14 cellular contexts compared by ENCODE assay signal in the genomic region with DNA sequence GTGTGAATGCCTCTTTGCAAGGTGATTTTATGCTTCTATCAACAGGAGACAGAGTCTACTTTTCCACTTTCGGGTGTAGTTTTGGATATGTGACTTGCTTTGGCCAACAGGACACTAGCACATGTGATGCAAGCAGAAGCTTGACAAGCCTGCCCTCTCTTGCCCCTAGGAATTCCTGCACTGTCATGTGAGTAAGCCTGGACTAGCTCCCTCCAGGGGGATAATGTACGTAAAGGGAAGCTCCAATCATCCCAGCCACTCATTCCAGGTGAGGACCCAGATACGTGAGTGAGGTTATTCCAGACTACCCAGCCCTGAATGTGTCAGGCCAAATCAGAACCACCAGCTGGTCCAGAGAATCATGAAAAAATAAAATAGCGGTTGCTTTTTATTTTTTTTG. TPM values are rescaled to one million over a fixed set of nuclear protein-coding genes. Genes with fewer than 3 reads are reported as not detected.
A peak's percentile ranks its signal among the peaks of the same experiment; 100 is the strongest.
DNase-seq lines count a peak whose midpoint lies in the region; ATAC-seq and TF ChIP-seq lines count a peak whose summit lies in the region.
"Had no signal": no experiment of that assay in that cellular context is flagged by ENCODE, and none has a peak within 500 bp of the region (broad histone marks: within the 10 kb centered on the region; RNA-seq: fewer than 3 reads in every experiment).

No MANE protein-coding gene starts in this region.

- no peak overlapping the region for H3K18ac ChIP-seq in IMR-90 (ENCODE audit: low read depth, low read length)

- intact Hi-C loops in IMR-90 (cut with micrococcal nuclease) = no loop called here

- POLR2A ChIA-PET in IMR-90 (lab: Charles Lee; ENCODE audit: unreplicated experiment) = no interaction called here
- POLR2A ChIA-PET in activated CD4-positive, alpha-beta T cell treated with anti-CD3 and anti-CD28 coated beads, Interleukin-2, amount 10 ng/mL, durations not matched to agents 7 days and 5 days (lab: Charles Lee) = no interaction called here

- no peak overlapping the region for H2AK5ac ChIP-seq in IMR-90 (ENCODE audit: low read depth, low read length)

- no peak overlapping the region for H3K14ac ChIP-seq in IMR-90 (replicated peaks; ENCODE audit: low read depth, low read length)

- 0 out of 2 replicates have a peak, but pooled peaks have one; percentile 12 for TF ChIP-seq CTCF in IMR-90 (conservative IDR thresholded peaks at IDR 0.05; ENCODE audit: low read depth, low read length)
- TF ChIP-seq CTCF in epithelial cell of esophagus (IDR thresholded peaks at IDR 0.05; ENCODE audit: insufficient read depth, low read depth, low read length, missing control alignments) = peak; percentile 9
- TF ChIP-seq CTCF in neural progenitor cell (IDR thresholded peaks at IDR 0.05) = peak; percentile 21
- no peak for TF ChIP-seq CTCF in suprapubic skin (IDR thresholded peaks at IDR 0.05)

- no peak overlapping the region for H3K4me3 Mint-ChIP-seq in neural progenitor cell
- H3K4me3 Mint-ChIP-seq in activated CD4-positive, alpha-beta T cell treated with anti-CD3 and anti-CD28 coated beads, Interleukin-2, amount 10 ng/mL, durations not matched to agents 7 days and 5 days = no peak overlapping the region
- H3K4me3 Mint-ChIP-seq: brain, CD14-positive monocyte, HFFc6 had no signal

- peak; percentile 62 for ATAC-seq in IMR-90 (ENCODE audit: low read depth)
- ATAC-seq: lower lobe of right lung had no signal

- H4K91ac ChIP-seq in IMR-90 (ENCODE audit: insufficient read depth, low read depth, low read length) = no peak overlapping the region

- no peak overlapping the region for H4K5ac ChIP-seq in IMR-90 (ENCODE audit: low read depth, low read length)

- no peak overlapping the region for H3K56ac ChIP-seq in IMR-90 (ENCODE audit: extremely low read depth, insufficient read depth, low read length)

- TF ChIP-seq RAD21 in IMR-90 (IDR thresholded peaks at IDR 0.05; ENCODE audit: low read length) = no peak

- BruUV-seq in IMR-90 (replicated peaks; lab: Mats Ljungman, UMichigan) = no TSS peak

- H3K4me3 ChIP-seq in IMR-90 (ENCODE audit: insufficient read depth, low read depth, low read length) (no peak overlapping the region), epithelial cell of esophagus (ENCODE audit: low read length) (no peak overlapping the region), neural progenitor cell (no peak overlapping the region), suprapubic skin (no peak overlapping the region)
- H3K4me3 ChIP-seq: lower lobe of right lung, thyroid gland had no signal

- H3K79me1 ChIP-seq in IMR-90 (ENCODE audit: low read depth in 1 of 2, low read length in 2 of 2) = no peaks in the 10 kb centered on the region

- no peak overlapping the region for H3K27ac ChIP-seq in IMR-90 (ENCODE audit: insufficient read depth, low read length)
- H3K27ac ChIP-seq in neural progenitor cell = no peak overlapping the region
- H3K27ac ChIP-seq in suprapubic skin = no peak overlapping the region
- H3K27ac ChIP-seq: lower lobe of right lung, thyroid gland had no signal

- dilution Hi-C loops in IMR-90 (cut with HindIII; ENCODE audit: low sequenced_read_pairs, unreplicated experiment) = no loop called here

- no peak for TF ChIP-seq EP300 in suprapubic skin (IDR thresholded peaks at IDR 0.05)

- H3K27me3 ChIP-seq in IMR-90 (ENCODE audit: control insufficient read depth, insufficient read depth, low read length) (no peaks in the 10 kb centered on the region), neural progenitor cell (no peaks in the 10 kb centered on the region), suprapubic skin (no peaks in the 10 kb centered on the region)
- H3K27me3 ChIP-seq: thyroid gland had no signal

- H3F3A ChIP-seq in neural progenitor cell (ENCODE audit: low read depth) = no peaks in the 10 kb centered on the region

- no peak overlapping the region for H2BK5ac ChIP-seq in IMR-90 (ENCODE audit: low read depth, low read length, poor library complexity, severe bottlenecking)

- no peaks in the 10 kb centered on the region for H3K79me2 ChIP-seq in neural progenitor cell (ENCODE audit: low read depth)

- no peak overlapping the region for H3K27ac Mint-ChIP-seq in neural progenitor cell
- no peak overlapping the region for H3K27ac Mint-ChIP-seq in activated CD4-positive, alpha-beta T cell treated with anti-CD3 and anti-CD28 coated beads, Interleukin-2, amount 10 ng/mL, durations not matched to agents 7 days and 5 days
- H3K27ac Mint-ChIP-seq: brain, CD14-positive monocyte, HFFc6 had no signal

- H3K4ac ChIP-seq in IMR-90 (ENCODE audit: low read depth, low read length) = no peak overlapping the region

- H3K36me3 ChIP-seq in IMR-90 (ENCODE audit: control insufficient read depth, insufficient read depth, low read length) = no peaks in the 10 kb centered on the region
- no peaks in the 10 kb centered on the region for H3K36me3 ChIP-seq in neural progenitor cell
- peaks cover 4% of the 10 kb centered on the region for H3K36me3 ChIP-seq in suprapubic skin
- H3K36me3 ChIP-seq: lower lobe of right lung, thyroid gland had no signal

- no peaks in the 10 kb centered on the region for H3K9me3 ChIP-seq in IMR-90 (ENCODE audit: control insufficient read depth, insufficient read depth, low read length)
- H3K9me3 ChIP-seq in neural progenitor cell (ENCODE audit: low read depth) = no peaks in the 10 kb centered on the region
- no peaks in the 10 kb centered on the region for H3K9me3 ChIP-seq in suprapubic skin
- H3K9me3 ChIP-seq: lower lobe of right lung, thyroid gland had no signal

- WGBS in IMR-90 (ENCODE audit: extremely low coverage in 2 of 2, insufficient read length in 1 of 2), 2 experiments = 80% methylated on average over 1 of the region's 4 CpGs; no CpG with 5 or more reads in 1 of the 2 experiments
- WGBS in suprapubic skin = 44% methylated on average over 4 of the region's 4 CpGs

- no peak overlapping the region for H2AK9ac ChIP-seq in IMR-90 (replicated peaks; ENCODE audit: low read depth, low read length, poor library complexity)

- H3K4me1 Mint-ChIP-seq in neural progenitor cell = no peaks in the 10 kb centered on the region
- peaks cover 3% of the 10 kb centered on the region for H3K4me1 Mint-ChIP-seq in activated CD4-positive, alpha-beta T cell treated with anti-CD3 and anti-CD28 coated beads, Interleukin-2, amount 10 ng/mL, durations not matched to agents 7 days and 5 days
- H3K4me1 Mint-ChIP-seq: brain, CD14-positive monocyte had no signal

- H2BK20ac ChIP-seq in IMR-90 (ENCODE audit: low read depth, low read length) = no peak overlapping the region

- peaks cover 2% of the 10 kb centered on the region for H3K27me3 Mint-ChIP-seq in neural progenitor cell (ENCODE audit: insufficient read depth, low read depth)
- H3K27me3 Mint-ChIP-seq in activated CD4-positive, alpha-beta T cell treated with anti-CD3 and anti-CD28 coated beads, Interleukin-2, amount 10 ng/mL, durations not matched to agents 7 days and 5 days = no peaks in the 10 kb centered on the region
- H3K27me3 Mint-ChIP-seq: brain had no signal

- no peaks in the 10 kb centered on the region for H3K4me1 ChIP-seq in IMR-90 (ENCODE audit: control insufficient read depth, insufficient read depth, low read length)
- H3K4me1 ChIP-seq in neural progenitor cell = no peaks in the 10 kb centered on the region
- no peaks in the 10 kb centered on the region for H3K4me1 ChIP-seq in suprapubic skin
- H3K4me1 ChIP-seq: lower lobe of right lung, thyroid gland had no signal

- DNase-seq in IMR-90 = peak; percentile 31
- peak; percentile 74 for DNase-seq in epithelial cell of esophagus (ENCODE audit: low read depth)
- DNase-seq in neural progenitor cell (ENCODE audit: low spot score) = peak; percentile 36
- no peak for DNase-seq in iPS-NIHi7 (ENCODE audit: extremely low spot score)
- no peak for DNase-seq in suprapubic skin (ENCODE audit: low spot score in 2 of 2)
- no peak for DNase-seq in activated CD4-positive, alpha-beta T cell treated with anti-CD3 and anti-CD28 coated beads, Interleukin-2, amount 10 ng/mL, durations not matched to agents 7 days and 5 days
- DNase-seq: activated CD4-positive, alpha-beta T cell treated with anti-CD3 and anti-CD28 coated beads, Interleukin-2, amount 50 U/mL, for 48 hours; head of caudate nucleus; HFFc6; lower lobe of right lung; NCI-H226; thyroid gland had no signal

- H3K36me3 Mint-ChIP-seq in neural progenitor cell = peaks cover 28% of the 10 kb centered on the region
- peaks cover 10% of the 10 kb centered on the region for H3K36me3 Mint-ChIP-seq in activated CD4-positive, alpha-beta T cell treated with anti-CD3 and anti-CD28 coated beads, Interleukin-2, amount 10 ng/mL, durations not matched to agents 7 days and 5 days (ENCODE audit: low read depth)

- TF ChIP-seq POLR2A in IMR-90 (IDR thresholded peaks at IDR 0.05; ENCODE audit: low read depth, low read length) (no peak), suprapubic skin (IDR thresholded peaks at IDR 0.05) (no peak)

- no peak overlapping the region for H3K9ac ChIP-seq in IMR-90 (ENCODE audit: low read depth, low read length)
- no peak overlapping the region for H3K9ac ChIP-seq in neural progenitor cell

- H3K23ac ChIP-seq in IMR-90 (ENCODE audit: low read depth, low read length) = no peak overlapping the region

- H3K9me3 Mint-ChIP-seq in neural progenitor cell = peaks cover 3% of the 10 kb centered on the region
- H3K9me3 Mint-ChIP-seq in activated CD4-positive, alpha-beta T cell treated with anti-CD3 and anti-CD28 coated beads, Interleukin-2, amount 10 ng/mL, durations not matched to agents 7 days and 5 days = peaks cover 8% of the 10 kb centered on the region

- H3K9me1 ChIP-seq in IMR-90 (ENCODE audit: insufficient read depth, low read length) = no peaks in the 10 kb centered on the region

- CTCF ChIA-PET in IMR-90 (lab: Yijun Ruan, JAX) = no interaction called here
- CTCF ChIA-PET in activated CD4-positive, alpha-beta T cell treated with anti-CD3 and anti-CD28 coated beads, Interleukin-2, amount 10 ng/mL, durations not matched to agents 7 days and 5 days (lab: Charles Lee) = interaction anchor here (0.6 to 1.6 kb wide), 5 partner anchors 10 to 166 kb away, joined by 3 to 4 read pairs (median 3); no protein-coding TSS in a partner anchor

- H4K20me1 ChIP-seq in IMR-90 (ENCODE audit: insufficient read depth, low read length) (no peaks in the 10 kb centered on the region), neural progenitor cell (ENCODE audit: low read depth) (no peaks in the 10 kb centered on the region)

- H2BK120ac ChIP-seq in IMR-90 (ENCODE audit: low read depth, low read length) = no peak overlapping the region

- H2BK15ac ChIP-seq in IMR-90 (ENCODE audit: low read depth, low read length) = no peak overlapping the region

- no peak overlapping the region for H4K8ac ChIP-seq in IMR-90 (ENCODE audit: low read depth in 2 of 2, low read length in 2 of 2)

- H2AFZ ChIP-seq in IMR-90 (replicated peaks; ENCODE audit: low read length, poor library complexity) (no peak overlapping the region), neural progenitor cell (replicated peaks) (no peak overlapping the region)

- in situ Hi-C loops in IMR-90 (cut with MboI; ENCODE audit: low sequenced_read_pairs) = no loop called here

- H3K4me2 ChIP-seq in IMR-90 (ENCODE audit: low read depth, low read length) (no peak overlapping the region), neural progenitor cell (no peak overlapping the region)

RNA-seq across cellular contexts. Expression of a gene that starts 33.3 kb away (rescaled TPM):
- total RNA-seq in IMR-90 (2012; rRNA removed) (1.8 and 1.9 TPM in 2 replicates), neural progenitor cell (ENCODE audit: low replicate concordance) (9.2 and 11.2 TPM in 2 replicates), suprapubic skin (1 to 10 TPM; 2.1 to 2.4 (median 2.1) TPM)
- polyA plus RNA-seq in IMR-90 (2012; rRNA removed) = 1.2 and 1.3 TPM in 2 replicates
- polyA plus RNA-seq in IMR-90 (2012; cell fraction: cytosol; rRNA removed) = 0.67 and 0.78 TPM in 2 replicates
- polyA plus RNA-seq in IMR-90 (2012; cell fraction: nucleus; rRNA removed; ENCODE audit: low replicate concordance) = 1.2 and 1.4 TPM in 2 replicates
- total RNA-seq in activated CD4-positive, alpha-beta T cell treated with anti-CD3 and anti-CD28 coated beads, Interleukin-2, amount 10 ng/mL, durations not matched to agents 7 days and 5 days = 1 to 10 TPM; 2.7 to 2.9 TPM

RNA-seq across cellular contexts. Expression of a gene that starts 54.0 kb away (rescaled TPM):
- total RNA-seq in IMR-90 (2012; rRNA removed) = 5.4 and 8.9 TPM in 2 replicates
- polyA plus RNA-seq in IMR-90 (2012; rRNA removed) = 9.7 and 9.8 TPM in 2 replicates
- polyA plus RNA-seq in IMR-90 (2012; cell fraction: cytosol; rRNA removed) = 2.1 and 2.9 TPM in 2 replicates
- polyA plus RNA-seq in IMR-90 (2012; cell fraction: nucleus; rRNA removed; ENCODE audit: low replicate concordance) = 4.9 and 7.1 TPM in 2 replicates
- 13.2 and 20.8 TPM in 2 replicates for total RNA-seq in neural progenitor cell (ENCODE audit: low replicate concordance)
- total RNA-seq in suprapubic skin = 10 to 100 TPM in 1 of 4 donors, 1 to 10 TPM in 3; 6.7 to 11.2 (median 8.5) TPM
- total RNA-seq in activated CD4-positive, alpha-beta T cell treated with anti-CD3 and anti-CD28 coated beads, Interleukin-2, amount 10 ng/mL, durations not matched to agents 7 days and 5 days = 10 to 100 TPM; 16.6 to 17.8 TPM

Comparison
In these comparisons a context has a peak if more than half of its experiments do, and no peak if none do; other contexts are left out.
1. DNase-seq: peak in IMR-90 (single experiment), epithelial cell of esophagus (single experiment) and neural progenitor cell (single experiment); none in iPS-NIHi7 (single experiment), suprapubic skin (0 of 2) and activated CD4-positive, alpha-beta T cell treated with anti-CD3 and anti-CD28 coated beads, Interleukin-2, amount 10 ng/mL, durations not matched to agents 7 days and 5 days (single experiment).
2. CTCF ChIP-seq: peak in IMR-90 (single experiment), epithelial cell of esophagus (single experiment) and neural progenitor cell (single experiment); none in suprapubic skin (0 of 2).